25 cellular contexts compared by ENCODE assay signal in the genomic region with DNA sequence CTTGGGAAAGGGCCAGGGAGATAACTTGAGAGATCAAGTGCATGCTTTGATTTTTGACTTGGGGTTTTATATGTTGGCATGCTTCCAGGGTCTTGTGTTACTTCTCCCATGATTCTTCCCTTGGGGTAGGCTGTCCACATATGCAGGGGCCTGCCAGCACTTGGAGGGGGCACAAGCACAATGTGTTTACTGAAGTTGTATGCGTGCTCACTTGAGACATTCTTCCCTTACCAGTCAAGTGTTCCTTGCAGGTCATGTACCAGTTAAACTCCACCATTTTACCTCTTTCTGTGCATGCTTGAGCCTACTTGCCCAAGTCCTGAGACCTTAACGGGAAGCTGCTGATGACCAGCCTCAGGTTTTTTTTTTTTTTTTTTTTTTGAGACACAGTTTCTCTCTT.
"Had no signal": no experiment of that assay in that cellular context is flagged by ENCODE, and none has a peak within 500 bp of the region (broad histone marks: within the 10 kb centered on the region; RNA-seq: fewer than 3 reads in every experiment).

No MANE protein-coding gene starts in this region.

- H3K4me3 Mint-ChIP-seq: dendritic cell treated with granulocyte-macrophage colony-stimulating factor and Interleukin-4, amounts not matched to agents 40 ng/mL and 50 ng/mL, for 4 days; effector memory CD8-positive, alpha-beta T cell; endodermal cell had no signal

- H3K36me3 ChIP-seq: colonic mucosa, esophagus muscularis mucosa, esophagus squamous epithelium, gastrocnemius medialis, gastroesophageal sphincter, heart left ventricle, heart right ventricle had no signal

- H3K4me1 ChIP-seq: colonic mucosa, esophagus muscularis mucosa, esophagus squamous epithelium, foreskin keratinocyte, gastrocnemius medialis, gastroesophageal sphincter, heart left ventricle, heart right ventricle had no signal

- H3K9me3 ChIP-seq: colonic mucosa, esophagus muscularis mucosa, esophagus squamous epithelium, gastrocnemius medialis, gastroesophageal sphincter, heart left ventricle had no signal

- H3K27me3 ChIP-seq: colonic mucosa, dorsolateral prefrontal cortex, esophagus muscularis mucosa, esophagus squamous epithelium, foreskin keratinocyte, gastrocnemius medialis, gastroesophageal sphincter, heart left ventricle, heart right ventricle had no signal

- H3K27me3 Mint-ChIP-seq: dendritic cell treated with granulocyte-macrophage colony-stimulating factor and Interleukin-4, amounts not matched to agents 40 ng/mL and 50 ng/mL, for 4 days; effector memory CD8-positive, alpha-beta T cell had no signal

- H3K9me3 Mint-ChIP-seq: endodermal cell had no signal

- ATAC-seq: effector memory CD8-positive, alpha-beta T cell; esophagus mucosa; foreskin keratinocyte; gastrocnemius medialis; gastroesophageal sphincter; heart left ventricle; heart right ventricle had no signal

- H3K4me3 ChIP-seq: colonic mucosa, coronary artery, dorsolateral prefrontal cortex, esophagus muscularis mucosa, esophagus squamous epithelium, gastrocnemius medialis, gastroesophageal sphincter, heart left ventricle, heart right ventricle had no signal

- DNase-seq: colonic mucosa; cortex of kidney; dermis blood vessel endothelial cell; dorsolateral prefrontal cortex; effector CD4-positive, alpha-beta T cell; effector CD8-positive, alpha-beta T cell; effector memory CD4-positive, alpha-beta T cell; effector memory CD8-positive, alpha-beta T cell; endodermal cell; erythroblast; esophagus squamous epithelium; foreskin fibroblast; foreskin keratinocyte; foreskin melanocyte; gastrocnemius medialis; glutamatergic neuron; head of caudate nucleus; heart left ventricle; heart right ventricle had no signal

- H3K27ac Mint-ChIP-seq: dendritic cell treated with granulocyte-macrophage colony-stimulating factor and Interleukin-4, amounts not matched to agents 40 ng/mL and 50 ng/mL, for 4 days; effector memory CD8-positive, alpha-beta T cell; endodermal cell had no signal

- H3K27ac ChIP-seq: colonic mucosa, coronary artery, dorsolateral prefrontal cortex, epithelial cell of prostate, esophagus muscularis mucosa, esophagus squamous epithelium, foreskin keratinocyte, gastrocnemius medialis, gastroesophageal sphincter, heart left ventricle, heart right ventricle had no signal
